8 cellular contexts compared by ENCODE assay signal in the genomic region with DNA sequence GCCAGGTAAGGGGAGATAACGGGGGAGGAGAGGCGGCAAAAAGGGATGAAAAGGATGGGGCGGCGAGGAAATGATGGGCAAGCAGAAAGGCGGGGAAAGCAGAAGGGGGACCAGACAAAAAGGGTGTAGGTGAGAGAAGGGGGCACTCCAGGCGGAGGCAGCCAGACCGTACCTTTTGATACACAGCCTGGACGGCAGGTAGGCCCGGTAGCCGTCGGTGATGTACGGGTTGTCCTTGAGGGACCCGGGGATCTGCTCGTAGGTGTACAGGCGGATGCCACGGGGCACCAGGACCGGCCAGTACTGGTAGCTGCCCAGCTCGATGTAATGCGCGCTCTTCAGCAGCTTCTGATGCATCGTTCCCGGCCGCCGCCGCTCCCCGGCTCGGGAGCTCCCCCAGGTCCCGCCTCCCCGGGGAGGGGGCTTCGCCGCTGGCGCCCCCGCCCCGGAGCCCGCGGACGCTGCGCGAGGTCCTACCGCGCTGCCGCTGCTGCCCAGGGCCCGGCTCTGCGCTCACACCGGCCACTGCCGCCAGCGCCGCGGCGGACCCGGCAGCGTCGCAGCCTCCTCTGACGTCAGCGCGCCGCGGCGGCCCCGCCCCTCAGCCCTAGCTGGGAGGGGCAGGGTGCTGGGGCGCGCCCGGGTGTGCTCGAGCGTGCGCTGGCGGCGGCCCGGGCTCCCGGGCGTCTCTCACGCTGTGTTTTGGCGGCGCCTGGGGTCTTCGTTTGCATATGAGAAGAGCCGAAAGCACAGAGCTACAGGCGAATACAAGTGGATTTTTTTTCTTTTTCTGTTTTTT. TPM values are rescaled to one million over a fixed set of nuclear protein-coding genes. Genes with fewer than 3 reads are reported as not detected.
DNase-seq lines count a peak whose midpoint lies in the region; ATAC-seq and TF ChIP-seq lines count a peak whose summit lies in the region.

Gene PAQR3 (minus strand): TSS at position 571 of the 799 bp plus-strand sequence. CDS start 214 bp downstream, at position 357.

- H3K27ac ChIP-seq in SU-DHL-6 (ENCODE audit: low read depth, low read length), result no peak within 1 kb of the TSS
- no peak within 1 kb of the TSS for H3K27ac ChIP-seq in cardiac muscle cell
- peak within 1 kb of the TSS; percentile 79 to 87 (median 84) for H3K27ac ChIP-seq in transverse colon

- in situ Hi-C loops in transverse colon (cut with MboI; ENCODE audit: low pct_ligation_motif_present in 1 of 4, low pct_unique_long_range_greater_than_20kb in 1 of 4, low sequenced_read_pairs in 3 of 4), result no loop called here

- peak within 1 kb of the TSS; percentile 94 for H3K4me2 ChIP-seq in SU-DHL-6 (ENCODE audit: low read depth, low read length, poor library complexity, severe bottlenecking)

- peak; percentile 21 for TF ChIP-seq POLR2A in transverse colon (IDR thresholded peaks at IDR 0.05)

- intact Hi-C loops in transverse colon (cut with DNase I; ENCODE audit: low total_unique reads), result no loop called here

- TF ChIP-seq CTCF in GM12865 (IDR thresholded peaks at IDR 0.05; ENCODE audit: insufficient read depth, low read depth, low read length, missing control alignments) (no peak), SU-DHL-6 (IDR thresholded peaks at IDR 0.05; ENCODE audit: insufficient read depth, low read length, poor library complexity, severe bottlenecking) (no peak), cardiac muscle cell (IDR thresholded peaks at IDR 0.05; ENCODE audit: low read depth, low read length) (no peak), transverse colon (IDR thresholded peaks at IDR 0.05) (no peak)

- peaks cover 16% of the 10 kb centered on the region for H3K27me3 Mint-ChIP-seq in activated naive CD8-positive, alpha-beta T cell treated with anti-CD3 and anti-CD28 coated beads, Interleukin-2, amount 10 ng/mL, durations not matched to agents 7 days and 5 days

- peak within 1 kb of the TSS; percentile 67 for H3K9ac ChIP-seq in SU-DHL-6 (ENCODE audit: low read length)

- no peaks in the 10 kb centered on the region for H3F3A ChIP-seq in SU-DHL-6 (ENCODE audit: insufficient read depth)

- 0 to 1% methylated on average over 14 to 44 of the region's 77 CpGs for WGBS in transverse colon (ENCODE audit: low coverage in 1 of 2), 2 donors

- ATAC-seq in HG02610 (IDR thresholded peaks at IDR 0.05; ENCODE audit: unreplicated experiment), result peak; percentile 97
- peak; percentile 98 for ATAC-seq in activated naive CD8-positive, alpha-beta T cell treated with anti-CD3 and anti-CD28 coated beads, Interleukin-2, amount 10 ng/mL, durations not matched to agents 7 days and 5 days (ENCODE audit: low read depth)

- peak within 1 kb of the TSS; percentile 99 for H3K4me3 Mint-ChIP-seq in activated naive CD8-positive, alpha-beta T cell treated with anti-CD3 and anti-CD28 coated beads, Interleukin-2, amount 10 ng/mL, durations not matched to agents 7 days and 5 days

- H3K9me3 Mint-ChIP-seq in activated naive CD8-positive, alpha-beta T cell treated with anti-CD3 and anti-CD28 coated beads, Interleukin-2, amount 10 ng/mL, durations not matched to agents 7 days and 5 days, result no peaks in the 10 kb centered on the region

- peak; percentile 91 for DNase-seq in GM12865 (ENCODE audit: low read depth)
- peak; percentile 82 for DNase-seq in NCI-H1092 (lab: John Stamatoyannopoulos, UW)
- DNase-seq in activated naive CD8-positive, alpha-beta T cell treated with anti-CD3 and anti-CD28 coated beads, Interleukin-2, amount 10 ng/mL, durations not matched to agents 7 days and 5 days, result peak; percentile 95
- peak; percentile 89 to 93 for DNase-seq in cardiac muscle cell (ENCODE audit: low read depth in 1 of 2, low spot score in 1 of 2)
- DNase-seq in pons (ENCODE audit: low spot score), result peak; percentile 79
- peak; percentile 88 for DNase-seq in transverse colon

- no peak for TF ChIP-seq EP300 in transverse colon (IDR thresholded peaks at IDR 0.05; ENCODE audit: low read depth)

- H3K9me3 ChIP-seq in SU-DHL-6 (ENCODE audit: insufficient read depth, low read length), result no peaks in the 10 kb centered on the region
- no peaks in the 10 kb centered on the region for H3K9me3 ChIP-seq in cardiac muscle cell (ENCODE audit: low read depth)
- no peaks in the 10 kb centered on the region for H3K9me3 ChIP-seq in transverse colon

- H4K20me1 ChIP-seq in SU-DHL-6 (ENCODE audit: low read depth, low read length), result no peaks in the 10 kb centered on the region

- H3K27me3 ChIP-seq in SU-DHL-6 (ENCODE audit: low read length), result no peaks in the 10 kb centered on the region
- H3K27me3 ChIP-seq in cardiac muscle cell, result no peaks in the 10 kb centered on the region
- H3K27me3 ChIP-seq in transverse colon, result no peaks in the 10 kb centered on the region

- H3K36me3 Mint-ChIP-seq in activated naive CD8-positive, alpha-beta T cell treated with anti-CD3 and anti-CD28 coated beads, Interleukin-2, amount 10 ng/mL, durations not matched to agents 7 days and 5 days, result peaks cover 6% of the 10 kb centered on the region

- H2AFZ ChIP-seq in SU-DHL-6 (ENCODE audit: low read depth, low read length, severe bottlenecking), result peak within 1 kb of the TSS; percentile 97

- H3K9me2 ChIP-seq in SU-DHL-6 (replicated peaks; ENCODE audit: insufficient read depth, low read length), result no peaks in the 10 kb centered on the region

- H3K27ac Mint-ChIP-seq in activated naive CD8-positive, alpha-beta T cell treated with anti-CD3 and anti-CD28 coated beads, Interleukin-2, amount 10 ng/mL, durations not matched to agents 7 days and 5 days, result peak within 1 kb of the TSS; percentile 92

- H3K36me3 ChIP-seq in SU-DHL-6 (ENCODE audit: low read length) (no peaks in the 10 kb centered on the region), cardiac muscle cell (no peaks in the 10 kb centered on the region), transverse colon (no peaks in the 10 kb centered on the region)

- peak within 1 kb of the TSS; percentile 76 for H3K4me3 ChIP-seq in GM12865 (ENCODE audit: low read depth, low read length)
- H3K4me3 ChIP-seq in SU-DHL-6 (ENCODE audit: insufficient read depth, low read length, poor library complexity, severe bottlenecking), result peak within 1 kb of the TSS; percentile 69
- H3K4me3 ChIP-seq in cardiac muscle cell, result peak within 1 kb of the TSS; percentile 48
- H3K4me3 ChIP-seq in transverse colon, result peak within 1 kb of the TSS; percentile 61 to 92 (median 85)

- POLR2A ChIA-PET in activated naive CD8-positive, alpha-beta T cell treated with anti-CD3 and anti-CD28 coated beads, Interleukin-2, amount 10 ng/mL, durations not matched to agents 7 days and 5 days (lab: Charles Lee), result interaction anchor here (0.9 to 1.4 kb wide), 3 partner anchors 162 to 1119 kb away, joined by 3 to 9 read pairs (median 3); no protein-coding TSS in a partner anchor

- H3K79me2 ChIP-seq in SU-DHL-6 (ENCODE audit: insufficient read depth, low read length), result no peaks in the 10 kb centered on the region

- peaks cover 25% of the 10 kb centered on the region for H3K4me1 Mint-ChIP-seq in activated naive CD8-positive, alpha-beta T cell treated with anti-CD3 and anti-CD28 coated beads, Interleukin-2, amount 10 ng/mL, durations not matched to agents 7 days and 5 days

- H3K4me1 ChIP-seq in cardiac muscle cell (ENCODE audit: low read depth) (peaks cover 6% of the 10 kb centered on the region), transverse colon (peaks cover 6 to 17% (median 9%) of the 10 kb centered on the region in 4 donors)

RNA-seq across cellular contexts. Expression of gene PAQR3, which starts in this region (rescaled TPM):
- total RNA-seq in activated naive CD8-positive, alpha-beta T cell treated with anti-CD3 and anti-CD28 coated beads, Interleukin-2, amount 10 ng/mL, durations not matched to agents 7 days and 5 days, result 10 to 100 TPM; 14.1 to 15.2 TPM
- total RNA-seq in cardiac muscle cell, result 11.9 and 17.3 TPM in 2 replicates
- 17.8 and 35.9 TPM in 2 replicates for polyA plus RNA-seq in cardiac muscle cell
- 10 to 100 TPM in 3 of 4 donors, 1 to 10 TPM in 1; 4.0 to 13.1 (median 12.7) TPM for total RNA-seq in transverse colon

Comparison
In these comparisons a context has a peak if more than half of its experiments do, and no peak if none do; other contexts are left out.
1. H3K27ac ChIP-seq: peak in transverse colon (4 of 4); none in SU-DHL-6 (single experiment) and cardiac muscle cell (single experiment).
2. Peak in every context shown above with its lines, with median percentiles within 50 percentile points of each other: DNase-seq and H3K4me3 ChIP-seq.